In genomic region chr15:63530762-63531299, GRCh38 we compare ENCODE assay signal across 15 cellular contexts. TPM values are rescaled to one million over a fixed set of nuclear protein-coding genes. Genes with fewer than 3 reads are reported as not detected.
DNase-seq lines count a peak whose midpoint lies in the region; ATAC-seq and TF ChIP-seq lines count a peak whose summit lies in the region.
"Had no signal": no experiment of that assay in that cellular context is flagged by ENCODE, and none has a peak within 500 bp of the region (broad histone marks: within the 10 kb centered on the region; RNA-seq: fewer than 3 reads in every experiment).

No MANE protein-coding gene starts in this region.

- CTCF ChIA-PET in GM10248 (lab: Yijun Ruan, JAX): interaction anchor here (0.5 to 3.9 kb wide), 18 partner anchors 8 to 515 kb away, joined by 3 to 18 read pairs (median 4); partner anchors contain the start of genes DAPK2 and USP3

- H3K36me3 ChIP-seq in H7 (replicated peaks; ENCODE audit: control insufficient read depth, insufficient read depth, low read length): no peaks in the 10 kb centered on the region
- H3K36me3 ChIP-seq: prostate gland, stomach, uterus had no signal

- DNase-seq in GM10248 (ENCODE audit: extremely low spot score) (peak; percentile 29), left lobe of liver (ENCODE audit: low spot score) (no peak), H7 (no peak), midbrain (lab: John Stamatoyannopoulos, UW) (no peak), Ammon's horn (ENCODE audit: low spot score) (no peak), NOMO-1 (lab: John Stamatoyannopoulos, UW; ENCODE audit: unreplicated experiment in 2 of 2) (no peak)
- DNase-seq: effector CD8-positive, alpha-beta T cell; NCI-H524 treated with DMSO at 0.1 percent for 48 hours; PC-3; stomach; uterus had no signal

- no peak overlapping the region for H3K4me3 ChIP-seq in H7 (ENCODE audit: insufficient read depth, low read depth, low read length)
- H3K4me3 ChIP-seq: prostate gland, smooth muscle cell, stomach, uterus had no signal

- TF ChIP-seq CTCF in 22Rv1 (IDR thresholded peaks at IDR 0.05) (no peak), GM10248 (IDR thresholded peaks at IDR 0.05; ENCODE audit: control extremely low read depth, extremely low read depth, low read depth, missing control alignments) (no peak)

- peak overlapping the region; percentile 30; the same call in 1 of the 2 replicates for H3K27ac ChIP-seq in 22Rv1
- H3K27ac ChIP-seq: prostate gland, stomach, uterus had no signal

- H3K27me3 ChIP-seq in H7 (ENCODE audit: control insufficient read depth, insufficient read depth, low read length): no peaks in the 10 kb centered on the region
- H3K27me3 ChIP-seq: stomach, uterus had no signal

- POLR2A ChIA-PET in GM10248 (lab: Yijun Ruan, JAX): interaction anchor here (0.6 kb wide), 1 partner anchor 382 kb away, joined by 9 read pairs; no protein-coding TSS in a partner anchor

- peak; percentile 73 for ATAC-seq in HG02610 (IDR thresholded peaks at IDR 0.05; ENCODE audit: unreplicated experiment)
- ATAC-seq in left lobe of liver: peak; percentile 18

RNA-seq across cellular contexts. Expression of gene USP3, which starts 26.4 kb away (rescaled TPM):
- 22.0 TPM for total RNA-seq in left lobe of liver
- 30.0 and 50.8 TPM in 2 replicates for total RNA-seq in H7 (2014; rRNA removed; shearing (Covaris generic))
